Comparison of ENCODE assay signal across 8 cellular contexts in genomic region chr1:201016211-201016651, GRCh38. TPM values are rescaled to one million over a fixed set of nuclear protein-coding genes. Genes with fewer than 3 reads are reported as not detected.
DNase-seq lines count a peak whose midpoint lies in the region; ATAC-seq and TF ChIP-seq lines count a peak whose summit lies in the region.

No MANE protein-coding gene starts in this region.

- H3K36me3 ChIP-seq in heart left ventricle: no peaks in the 10 kb centered on the region
- no peaks in the 10 kb centered on the region for H3K36me3 ChIP-seq in transverse colon
- no peaks in the 10 kb centered on the region for H3K36me3 ChIP-seq in MG63

- H3K9me3 ChIP-seq in heart left ventricle (no peaks in the 10 kb centered on the region), right cardiac atrium (ENCODE audit: control insufficient read depth, low read length) (no peaks in the 10 kb centered on the region), transverse colon (no peaks in the 10 kb centered on the region), MG63 (no peaks in the 10 kb centered on the region)

- H3K4me3 ChIP-seq in heart left ventricle (no peak overlapping the region), right cardiac atrium (ENCODE audit: low read length) (no peak overlapping the region), transverse colon (no peak overlapping the region), MG63 (no peak overlapping the region)

- ATAC-seq in heart left ventricle (no peak), Right ventricle myocardium inferior (no peak), right cardiac atrium (no peak)

- DNase-seq in heart left ventricle: peak in 3 of 5 donors; percentile 43 to 76 (median 52)
- no peak for DNase-seq in Right ventricle myocardium inferior (ENCODE audit: missing footprints)
- DNase-seq in SK-N-DZ (ENCODE audit: low spot score): peak; percentile 38
- peak; percentile 43 to 82 (median 73) for DNase-seq in right cardiac atrium
- DNase-seq in transverse colon: peak; percentile 61
- no peak for DNase-seq in GM13977 (ENCODE audit: low spot score)
- no peak for DNase-seq in stimulated activated CD4-positive, alpha-beta T cell treated with anti-CD3 and anti-CD28 coated beads, Interleukin-4, amount 100 ng/mL, for 1 hour
- no peak for DNase-seq in MG63

- no peak for TF ChIP-seq EP300 in transverse colon (IDR thresholded peaks at IDR 0.05; ENCODE audit: low read depth)

- 7 to 22% (median 11%) methylated on average over 9 to 10 of the region's 10 CpGs for WGBS in heart left ventricle, 4 donors
- 9% methylated on average over 10 of the region's 10 CpGs for WGBS in right cardiac atrium
- 0 to 6% methylated on average over 1 to 10 of the region's 10 CpGs for WGBS in transverse colon (ENCODE audit: low coverage in 1 of 2), 2 donors

- peaks cover 0 to 85% (median 24%) of the 10 kb centered on the region in 12 donors for H3K4me1 ChIP-seq in heart left ventricle
- no peaks in the 10 kb centered on the region for H3K4me1 ChIP-seq in right cardiac atrium (ENCODE audit: control insufficient read depth, insufficient read depth, low read length)
- H3K4me1 ChIP-seq in transverse colon: peaks cover 19 to 67% (median 36%) of the 10 kb centered on the region in 4 donors

- H3K27me3 ChIP-seq in heart left ventricle (peaks cover 0 to 27% (median 0%) of the 10 kb centered on the region in 9 donors), right cardiac atrium (ENCODE audit: control insufficient read depth, insufficient read depth) (no peaks in the 10 kb centered on the region), transverse colon (no peaks in the 10 kb centered on the region), MG63 (no peaks in the 10 kb centered on the region)

- H3K27ac ChIP-seq in heart left ventricle (peak overlapping the region in 1 of 12 donors; percentile 25), right cardiac atrium (ENCODE audit: low read length) (no peak overlapping the region), transverse colon (no peak overlapping the region)

- TF ChIP-seq POLR2A in heart left ventricle (IDR thresholded peaks at IDR 0.05): no peak
- no peak for TF ChIP-seq POLR2A in transverse colon (IDR thresholded peaks at IDR 0.05)

- intact Hi-C loops in heart left ventricle (cut with DNase I): no loop called here
- intact Hi-C loops in Right ventricle myocardium inferior (cut with DNase I): no loop called here
- intact Hi-C loops in right cardiac atrium (cut with DNase I): no loop called here
- intact Hi-C loops in transverse colon (cut with DNase I; ENCODE audit: low total_unique reads): no loop called here

- TF ChIP-seq CTCF in heart left ventricle (IDR thresholded peaks at IDR 0.05): no peak
- TF ChIP-seq CTCF in transverse colon (IDR thresholded peaks at IDR 0.05): no peak
- no peak for TF ChIP-seq CTCF in GM13977 (IDR thresholded peaks at IDR 0.05; ENCODE audit: extremely low read depth, insufficient read depth, missing control alignments)

- in situ Hi-C loops in transverse colon (cut with MboI; ENCODE audit: low pct_ligation_motif_present in 1 of 4, low pct_unique_long_range_greater_than_20kb in 1 of 4, low sequenced_read_pairs in 3 of 4): no loop called here
- in situ Hi-C loops in GM13977 (cut with MboI; ENCODE audit: low pct_unique_long_range_greater_than_20kb, low sequenced_read_pairs, unreplicated experiment): no loop called here

RNA-seq across cellular contexts. Expression of gene KIF21B, which starts 7.3 kb away (rescaled TPM):
- total RNA-seq in heart left ventricle: 1 to 10 TPM in 2 of 9 donors, under 1 TPM in 7; 0.21 to 3.6 (median 0.47) TPM
- under 1 TPM; 0.29 to 0.30 TPM for polyA plus RNA-seq in heart left ventricle
- total RNA-seq in Right ventricle myocardium inferior: 0.43 TPM
- polyA plus RNA-seq in SK-N-DZ (2014; cell fraction: cytosol; rRNA removed): 5.3 and 6.0 TPM in 2 replicates
- 7.1 and 12.0 TPM in 2 replicates for polyA plus RNA-seq in SK-N-DZ (2014; cell fraction: nucleus; rRNA removed)
- under 1 TPM; 0.53 to 0.83 (median 0.67) TPM for total RNA-seq in right cardiac atrium
- polyA plus RNA-seq in right cardiac atrium: 0.36 TPM
- total RNA-seq in transverse colon: 10 to 100 TPM in 3 of 4 donors, 1 to 10 TPM in 1; 3.2 to 40.4 (median 22.7) TPM
- 0.33 and 0.42 TPM in 2 replicates for total RNA-seq in MG63 (2014; rRNA removed; shearing (Covaris generic); ENCODE audit: low replicate concordance)

Comparison
In these comparisons a context has a peak if more than half of its experiments do, and no peak if none do; other contexts are left out.
1. DNase-seq: peak in heart left ventricle (3 of 5), SK-N-DZ (single experiment), right cardiac atrium (3 of 3) and transverse colon (single experiment); none in Right ventricle myocardium inferior (single experiment), GM13977 (single experiment), stimulated activated CD4-positive, alpha-beta T cell treated with anti-CD3 and anti-CD28 coated beads, Interleukin-4, amount 100 ng/mL, for 1 hour (single experiment) and MG63 (single experiment).